Comparison of ENCODE assay signal across 1 cellular context in the genomic region with DNA sequence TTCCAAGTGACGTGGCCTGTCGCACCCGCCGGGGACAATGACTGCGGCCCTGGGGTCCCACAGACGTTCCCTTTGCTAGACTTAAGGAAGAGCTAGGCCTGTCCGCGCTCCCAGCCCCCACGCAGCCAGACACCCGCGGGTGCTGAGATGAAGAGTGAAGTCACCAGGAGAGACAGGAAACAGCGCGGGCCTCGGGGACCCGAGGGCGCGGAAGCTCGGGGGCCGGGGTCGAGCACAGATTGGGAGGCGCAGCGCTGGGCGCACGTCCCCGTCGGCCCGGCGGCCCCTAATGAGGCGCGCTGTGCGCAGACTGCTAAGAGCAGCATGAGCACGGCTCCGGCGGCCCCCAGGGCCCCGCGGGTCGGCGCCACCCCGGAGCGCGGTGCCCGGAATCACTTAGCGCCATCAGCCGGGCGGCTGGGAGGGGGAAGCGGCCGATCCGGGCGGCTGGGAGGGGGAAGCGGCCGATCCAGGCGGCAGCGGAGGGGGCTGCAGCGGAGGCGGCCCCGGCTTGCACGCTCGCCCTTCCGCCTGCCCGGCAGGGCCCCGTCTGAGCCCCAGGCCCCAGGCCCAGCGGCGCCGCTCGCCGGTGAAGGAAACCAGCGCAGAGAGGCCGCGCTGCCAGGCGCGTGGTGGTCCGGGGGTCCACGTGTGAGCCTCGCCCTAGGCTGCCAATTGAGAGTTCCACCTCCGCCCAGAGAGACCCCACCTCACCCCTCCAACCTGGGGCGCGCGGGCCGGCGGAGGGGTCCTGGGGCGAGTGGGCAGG.
TF ChIP-seq lines count a peak whose summit lies in the region.

No MANE protein-coding gene starts in this region.

TF ChIP-seq in SK-N-SH treated with all-trans-retinoic acid at 6 μM for 48 hours, 23 proteins besides CTCF, POLR2A, EP300 and RAD21 (continued from another document):
- TF ChIP-seq TSHZ2 (CRISPR knock-in tag; IDR thresholded peaks at IDR 0.05) (no peak), GLIS3 (CRISPR knock-in tag; IDR thresholded peaks at IDR 0.05) (no peak), ZNF565 (CRISPR knock-in tag; conservative IDR thresholded peaks at IDR 0.05; ENCODE audit: low read depth) (no peak), BACH2 (CRISPR knock-in tag; IDR thresholded peaks at IDR 0.05; ENCODE audit: borderline replicate concordance) (no peak), ZNF70 (CRISPR knock-in tag; IDR thresholded peaks at IDR 0.05) (no peak), ZC3H10 (CRISPR knock-in tag; IDR thresholded peaks at IDR 0.05) (no peak)
